23 cellular contexts compared by ENCODE assay signal in genomic region chr17:9936075-9936474, GRCh38. TPM values are rescaled to one million over a fixed set of nuclear protein-coding genes. Genes with fewer than 3 reads are reported as not detected.
"Had no signal": no experiment of that assay in that cellular context is flagged by ENCODE, and none has a peak within 500 bp of the region (broad histone marks: within the 10 kb centered on the region; RNA-seq: fewer than 3 reads in every experiment).

No MANE protein-coding gene starts in this region.

- H3K4me3 ChIP-seq: coronary artery, right lobe of liver, thyroid gland had no signal

- H3K27me3 Mint-ChIP-seq: activated CD4-positive, alpha-beta T cell treated with anti-CD3 and anti-CD28 coated beads, Interleukin-2, amount 10 ng/mL, durations not matched to agents 24 days and 14 days; activated CD8-positive, alpha-beta memory T cell treated with anti-CD3 and anti-CD28 coated beads, Interleukin-2, amount 10 ng/mL, durations not matched to agents 7 days and 5 days; activated CD8-positive, alpha-beta T cell treated with anti-CD3 and anti-CD28 coated beads for 36 hours; stimulated activated memory B cell treated with anti-CD40 and anti-IgM and Interleukin-4, amounts not matched to agents 10 μg/mL and 1 μg/mL and 100 μg/mL, for 72 hours had no signal

- ATAC-seq: activated CD4-positive, CD25-positive, alpha-beta regulatory T cell treated with anti-CD3 and anti-CD28 coated beads, Interleukin-2, amount 50 U/mL, for 24 hours; activated CD8-positive, alpha-beta memory T cell treated with anti-CD3 and anti-CD28 coated beads, Interleukin-2, amount 10 ng/mL, durations not matched to agents 7 days and 5 days; activated CD8-positive, alpha-beta T cell treated with anti-CD3 and anti-CD28 coated beads for 36 hours; right lobe of liver; stimulated activated memory B cell treated with anti-CD40 and anti-IgM and Interleukin-4, amounts not matched to agents 10 μg/mL and 1 μg/mL and 100 μg/mL, for 72 hours had no signal

- FAIRE-seq: bronchial epithelial cell, small intestine had no signal

- DNase-seq: activated CD4-positive, alpha-beta T cell treated with anti-CD3 and anti-CD28 coated beads, Interleukin-2, amount 10 ng/mL, durations not matched to agents 24 days and 14 days; activated CD8-positive, alpha-beta memory T cell treated with anti-CD3 and anti-CD28 coated beads, Interleukin-2, amount 10 ng/mL, durations not matched to agents 7 days and 5 days; activated CD8-positive, alpha-beta T cell treated with anti-CD3 and anti-CD28 coated beads for 36 hours; activated effector memory CD4-positive, alpha-beta T cell treated with anti-CD3 and anti-CD28 coated beads, Interleukin-2, amount 50 U/mL, for 16 hours; activated naive CD4-positive, alpha-beta T cell treated with anti-CD3 and anti-CD28 coated beads, Interleukin-2, amount 10 ng/mL, durations not matched to agents 7 days and 5 days; activated T-cell treated with anti-CD3 and anti-CD28 coated beads for 4 hours; amygdala; effector CD4-positive, alpha-beta T cell; erythroblast; foreskin melanocyte; small intestine; stimulated activated CD4-positive, alpha-beta T cell treated with anti-CD3 and anti-CD28 coated beads, Interleukin-15, amount 100 ng/mL, for 24 hours; T1000; thyroid gland had no signal

- H3K4me3 Mint-ChIP-seq: activated CD4-positive, alpha-beta T cell treated with anti-CD3 and anti-CD28 coated beads, Interleukin-2, amount 10 ng/mL, durations not matched to agents 24 days and 14 days; activated CD8-positive, alpha-beta memory T cell treated with anti-CD3 and anti-CD28 coated beads, Interleukin-2, amount 10 ng/mL, durations not matched to agents 7 days and 5 days; activated CD8-positive, alpha-beta T cell treated with anti-CD3 and anti-CD28 coated beads for 36 hours; activated naive CD4-positive, alpha-beta T cell treated with anti-CD3 and anti-CD28 coated beads, Interleukin-2, amount 10 ng/mL, durations not matched to agents 7 days and 5 days; memory B cell; nephron; stimulated activated memory B cell treated with anti-CD40 and anti-IgM and Interleukin-4, amounts not matched to agents 10 μg/mL and 1 μg/mL and 100 μg/mL, for 72 hours; T-helper 1 cell treated with Interleukin-12 subunit alpha and Interleukin-12 subunit beta and Interleukin-4 antibody, amounts not matched to agents 30 μg/mL and 1 μg/mL, for 36 hours had no signal

- H3K27me3 ChIP-seq: right lobe of liver, thyroid gland had no signal

- H3K9me3 Mint-ChIP-seq: activated CD4-positive, alpha-beta T cell treated with anti-CD3 and anti-CD28 coated beads, Interleukin-2, amount 10 ng/mL, durations not matched to agents 24 days and 14 days; memory B cell; nephron; stimulated activated memory B cell treated with anti-CD40 and anti-IgM and Interleukin-4, amounts not matched to agents 10 μg/mL and 1 μg/mL and 100 μg/mL, for 72 hours; T-helper 1 cell treated with Interleukin-12 subunit alpha and Interleukin-12 subunit beta and Interleukin-4 antibody, amounts not matched to agents 30 μg/mL and 1 μg/mL, for 36 hours had no signal

- H3K27ac ChIP-seq: right lobe of liver, thyroid gland had no signal

- H3K36me3 ChIP-seq: right lobe of liver, thyroid gland had no signal

- H3K36me3 Mint-ChIP-seq: activated CD8-positive, alpha-beta memory T cell treated with anti-CD3 and anti-CD28 coated beads, Interleukin-2, amount 10 ng/mL, durations not matched to agents 7 days and 5 days; activated naive CD4-positive, alpha-beta T cell treated with anti-CD3 and anti-CD28 coated beads, Interleukin-2, amount 10 ng/mL, durations not matched to agents 7 days and 5 days; memory B cell; stimulated activated memory B cell treated with anti-CD40 and anti-IgM and Interleukin-4, amounts not matched to agents 10 μg/mL and 1 μg/mL and 100 μg/mL, for 72 hours had no signal

- H3K27ac Mint-ChIP-seq: activated CD4-positive, alpha-beta T cell treated with anti-CD3 and anti-CD28 coated beads, Interleukin-2, amount 10 ng/mL, durations not matched to agents 24 days and 14 days; activated CD8-positive, alpha-beta memory T cell treated with anti-CD3 and anti-CD28 coated beads, Interleukin-2, amount 10 ng/mL, durations not matched to agents 7 days and 5 days; activated CD8-positive, alpha-beta T cell treated with anti-CD3 and anti-CD28 coated beads for 36 hours; activated naive CD4-positive, alpha-beta T cell treated with anti-CD3 and anti-CD28 coated beads, Interleukin-2, amount 10 ng/mL, durations not matched to agents 7 days and 5 days; memory B cell; nephron; stimulated activated memory B cell treated with anti-CD40 and anti-IgM and Interleukin-4, amounts not matched to agents 10 μg/mL and 1 μg/mL and 100 μg/mL, for 72 hours; T-helper 1 cell treated with Interleukin-12 subunit alpha and Interleukin-12 subunit beta and Interleukin-4 antibody, amounts not matched to agents 30 μg/mL and 1 μg/mL, for 36 hours had no signal

- H3K4me1 Mint-ChIP-seq: activated CD4-positive, alpha-beta T cell treated with anti-CD3 and anti-CD28 coated beads, Interleukin-2, amount 10 ng/mL, durations not matched to agents 24 days and 14 days; activated CD8-positive, alpha-beta memory T cell treated with anti-CD3 and anti-CD28 coated beads, Interleukin-2, amount 10 ng/mL, durations not matched to agents 7 days and 5 days; activated naive CD4-positive, alpha-beta T cell treated with anti-CD3 and anti-CD28 coated beads, Interleukin-2, amount 10 ng/mL, durations not matched to agents 7 days and 5 days; memory B cell; stimulated activated memory B cell treated with anti-CD40 and anti-IgM and Interleukin-4, amounts not matched to agents 10 μg/mL and 1 μg/mL and 100 μg/mL, for 72 hours had no signal

- H3K4me1 ChIP-seq: right lobe of liver, thyroid gland had no signal

- H3K9me3 ChIP-seq: right lobe of liver, thyroid gland had no signal

RNA-seq across cellular contexts. Expression of gene RCVRN, which starts 31.0 kb away (rescaled TPM):
- total RNA-seq: activated CD4-positive, alpha-beta T cell treated with anti-CD3 and anti-CD28 coated beads, Interleukin-2, amount 10 ng/mL, durations not matched to agents 24 days and 14 days; activated CD8-positive, alpha-beta memory T cell treated with anti-CD3 and anti-CD28 coated beads, Interleukin-2, amount 10 ng/mL, durations not matched to agents 7 days and 5 days; activated CD8-positive, alpha-beta T cell treated with anti-CD3 and anti-CD28 coated beads for 36 hours; bronchial epithelial cell; liver; right lobe of liver; thyroid gland had no signal
- polyA plus RNA-seq: liver had no signal
